In the genomic region with DNA sequence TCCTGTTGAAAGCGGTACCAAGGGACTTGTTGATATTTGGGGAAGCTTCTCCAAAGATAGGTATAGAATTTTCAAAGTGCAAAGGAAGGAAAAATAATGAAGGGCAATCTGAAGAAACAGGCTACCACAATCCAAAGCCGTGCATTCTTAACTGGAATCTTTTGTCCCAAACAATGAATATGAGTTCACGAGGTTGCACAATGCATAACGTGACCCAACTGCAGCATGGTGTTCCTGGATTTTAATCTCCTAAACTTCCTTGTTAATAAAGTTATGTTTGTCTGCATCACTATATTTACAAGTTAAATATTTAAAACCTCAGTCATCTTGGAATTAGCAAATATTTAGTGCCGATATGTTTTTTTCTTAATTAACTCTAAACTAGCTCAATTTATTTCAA, we compare ENCODE assay signal across 1 cellular context.
TF ChIP-seq lines count a peak whose summit lies in the region.

No MANE protein-coding gene starts in this region.

TF ChIP-seq in GM23338, 12 proteins besides CTCF, POLR2A, EP300 and RAD21 (continued from another document):
- TF ChIP-seq ZNF462 (CRISPR knock-in tag; IDR thresholded peaks at IDR 0.05), result no peak
- TF ChIP-seq POLR2AphosphoS5 (IDR thresholded peaks at IDR 0.05; ENCODE audit: low read depth), result no peak
- no peak for TF ChIP-seq JUNB (IDR thresholded peaks at IDR 0.05; ENCODE audit: unreplicated experiment)
- TF ChIP-seq ETS1 (IDR thresholded peaks at IDR 0.05), result no peak
- no peak for TF ChIP-seq ZNF114 (CRISPR knock-in tag; IDR thresholded peaks at IDR 0.05)
TF ChIP-seq in GM23338: peak in this region for 0.
